ENCODE assay signal across 10 cellular contexts in the genomic region with DNA sequence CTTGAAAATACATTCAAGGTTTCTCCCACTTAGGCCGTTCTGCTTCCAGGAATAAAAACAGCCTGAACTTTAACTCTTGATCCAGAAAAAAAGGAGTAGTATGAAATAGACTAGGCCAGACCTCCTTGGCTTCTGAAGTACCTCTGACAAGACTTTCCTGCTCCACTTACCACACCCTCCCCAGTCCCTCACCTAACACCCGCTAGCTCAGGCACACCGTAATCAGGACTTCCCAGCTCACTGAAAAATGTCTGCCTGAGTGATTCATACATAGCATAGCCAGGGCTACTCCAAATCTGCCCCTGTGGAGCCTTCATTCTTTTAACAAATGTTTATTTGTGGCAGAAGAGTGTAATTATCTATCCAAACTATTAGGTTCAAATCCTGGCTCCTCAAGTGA. TPM values are rescaled to one million over a fixed set of nuclear protein-coding genes. Genes with fewer than 3 reads are reported as not detected.
DNase-seq lines count a peak whose midpoint lies in the region; ATAC-seq and TF ChIP-seq lines count a peak whose summit lies in the region.
"Had no signal": no experiment of that assay in that cellular context is flagged by ENCODE, and none has a peak within 500 bp of the region (broad histone marks: within the 10 kb centered on the region; RNA-seq: fewer than 3 reads in every experiment).

No MANE protein-coding gene starts in this region.

- no peak overlapping the region for H3K27ac ChIP-seq in left lung

- no peaks in the 10 kb centered on the region for H3K36me3 ChIP-seq in left lung

- H3K27me3 ChIP-seq in left lung, result no peaks in the 10 kb centered on the region

- no peaks in the 10 kb centered on the region for H3K9me3 ChIP-seq in left lung

- H3K9me3 Mint-ChIP-seq in activated B cell treated with CpG ODN at 0.5 μM for 24 hours, result peaks cover 2% of the 10 kb centered on the region

- intact Hi-C loops in activated B cell treated with CpG ODN at 0.5 μM for 24 hours (cut with micrococcal nuclease), result loop anchor here (1.0 kb wide), 1 partner anchor 10 kb away; no protein-coding TSS in a partner anchor
- intact Hi-C loops in left lung (cut with DNase I), result no loop called here

- H3K4me3 ChIP-seq in GM12865 (ENCODE audit: low read depth, low read length) (no peak overlapping the region), left lung (no peak overlapping the region)

- peaks cover 11% of the 10 kb centered on the region for H3K36me3 Mint-ChIP-seq in activated B cell treated with CpG ODN at 0.5 μM for 24 hours (ENCODE audit: low read depth)

- POLR2A ChIA-PET in activated B cell treated with CpG ODN at 0.5 μM for 24 hours (lab: Charles Lee), result interaction anchor here (0.6 to 7.3 kb wide), 15 partner anchors 11 to 135 kb away, joined by 3 to 144 read pairs (median 15); partner anchors contain the start of gene IL6

- peak overlapping the region; percentile 55 for H3K4me3 Mint-ChIP-seq in activated B cell treated with CpG ODN at 0.5 μM for 24 hours

- H3K27me3 Mint-ChIP-seq in activated B cell treated with CpG ODN at 0.5 μM for 24 hours, result no peaks in the 10 kb centered on the region

- DNase-seq in GM12865 (ENCODE audit: low read depth), result peak; percentile 21
- no peak for DNase-seq in activated B cell treated with CpG ODN at 0.5 μM for 24 hours
- DNase-seq in left lung, result peak in 1 of 2 donors; percentile 41
- no peak for DNase-seq in stimulated activated CD8-positive, alpha-beta memory T cell treated with anti-CD3 and anti-CD28 coated beads, Interleukin-4, amount 100 ng/mL, for 48 hours
- DNase-seq in NCI-H1436 (lab: John Stamatoyannopoulos, UW), result no peak
- no peak for DNase-seq in SIG-M5 treated with dmso at 0.1 percent for 504 hours (lab: John Stamatoyannopoulos, UW; ENCODE audit: unreplicated experiment)
- DNase-seq: dermis blood vessel endothelial cell, NCI-H1092 had no signal

- H3K4me1 Mint-ChIP-seq in activated B cell treated with CpG ODN at 0.5 μM for 24 hours, result peaks cover 85% of the 10 kb centered on the region

- H3K4me1 ChIP-seq in left lung, result peaks cover 0 to 27% of the 10 kb centered on the region in 2 donors

- TF ChIP-seq CTCF in GM12865 (IDR thresholded peaks at IDR 0.05; ENCODE audit: insufficient read depth, low read depth, low read length, missing control alignments) (no peak), activated B cell treated with CpG ODN at 0.5 μM for 24 hours (IDR thresholded peaks at IDR 0.05) (no peak), left lung (IDR thresholded peaks at IDR 0.05) (no peak)

- H3K27ac Mint-ChIP-seq in activated B cell treated with CpG ODN at 0.5 μM for 24 hours, result peak overlapping the region; percentile 89

- CTCF ChIA-PET in activated B cell treated with CpG ODN at 0.5 μM for 24 hours (lab: Charles Lee), result interaction anchor here (1.0 to 8.1 kb wide), 11 partner anchors 9 to 137 kb away, joined by 3 to 89 read pairs (median 5); partner anchors contain the start of gene IL6

- ATAC-seq in GM21723 (IDR thresholded peaks at IDR 0.05; ENCODE audit: unreplicated experiment) (peak; percentile 36), activated B cell treated with CpG ODN at 0.5 μM for 24 hours (ENCODE audit: low read depth) (peak; percentile 38), left lung (peak; percentile 92), GM19324 (IDR thresholded peaks at IDR 0.05; ENCODE audit: low FRiP score, unreplicated experiment) (no peak)

RNA-seq across cellular contexts. Expression of gene IL6, which starts 30.3 kb away (rescaled TPM):
- total RNA-seq in activated B cell treated with CpG ODN at 0.5 μM for 24 hours, result 64.4 and 72.3 TPM in 2 replicates
- total RNA-seq in left lung, result 1 to 10 TPM; 2.1 to 9.4 TPM
